14 cellular contexts compared by ENCODE assay signal in the genomic region with DNA sequence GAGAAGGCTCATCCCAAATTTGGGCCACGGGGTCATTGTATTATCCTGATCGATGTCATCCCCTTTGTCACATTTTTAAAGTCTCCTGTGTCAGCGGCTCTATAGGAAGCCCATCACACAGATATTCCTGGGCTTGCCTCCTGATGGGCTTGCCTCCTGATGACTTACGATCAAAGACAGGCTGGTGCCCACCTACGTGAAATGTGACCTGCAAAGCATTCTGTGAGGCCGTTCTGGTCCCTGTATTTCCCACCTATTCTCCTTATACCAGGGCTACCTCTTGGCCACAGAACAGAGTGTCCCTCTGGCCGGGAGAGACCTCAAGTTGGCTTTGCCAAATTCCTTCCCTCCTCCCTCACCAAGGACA.
DNase-seq lines count a peak whose midpoint lies in the region; ATAC-seq and TF ChIP-seq lines count a peak whose summit lies in the region.
"Had no signal": no experiment of that assay in that cellular context is flagged by ENCODE, and none has a peak within 500 bp of the region (broad histone marks: within the 10 kb centered on the region; RNA-seq: fewer than 3 reads in every experiment).

No MANE protein-coding gene starts in this region.

- no TSS peak for BruUV-seq in Calu3 (replicated peaks; lab: Mats Ljungman, UMichigan)

- peak; percentile 5 for ATAC-seq in left ventricle myocardium superior

- no peak overlapping the region for H2AK5ac ChIP-seq in neuronal stem cell (ENCODE audit: low read depth, low read length)

- peaks cover 72% of the 10 kb centered on the region for H3K27me3 Mint-ChIP-seq in Calu3 (ENCODE audit: unreplicated experiment)
- H3K27me3 Mint-ChIP-seq in brain = peaks cover 2% of the 10 kb centered on the region

- CTCF ChIA-PET in Calu3 (lab: Charles Lee) = interaction anchor here (0.6 kb wide), 2 partner anchors 36 to 127 kb away, joined by 3 to 5 read pairs; no protein-coding TSS in a partner anchor

- H3K27ac Mint-ChIP-seq in Calu3 (ENCODE audit: unreplicated experiment) (peak overlapping the region; percentile 36), brain (peak overlapping the region in 3 of 5 experiments; percentile 65 to 87 (median 76))
- H3K27ac Mint-ChIP-seq: CD4-positive, alpha-beta memory T cell had no signal

- H3K4me1 Mint-ChIP-seq in Calu3 (ENCODE audit: low read depth, unreplicated experiment) (peaks cover 25% of the 10 kb centered on the region), brain (peaks cover 96% of the 10 kb centered on the region)
- H3K4me1 Mint-ChIP-seq: CD4-positive, alpha-beta memory T cell had no signal

- no peak overlapping the region for H3K4ac ChIP-seq in neuronal stem cell (ENCODE audit: low read length)

- H3K18ac ChIP-seq in neuronal stem cell (ENCODE audit: low read length) = peak overlapping the region; percentile 15

- H2BK5ac ChIP-seq in neuronal stem cell (ENCODE audit: low read length) = no peak overlapping the region

- no peak overlapping the region for H2BK15ac ChIP-seq in neuronal stem cell (ENCODE audit: low read length)

- intact Hi-C loops in Calu3 (cut with micrococcal nuclease; ENCODE audit: unreplicated experiment) (no loop called here), left ventricle myocardium superior (cut with micrococcal nuclease) (no loop called here)

- TF ChIP-seq CTCF in Calu3 (IDR thresholded peaks at IDR 0.05; ENCODE audit: unreplicated experiment) = no peak
- no peak for TF ChIP-seq CTCF in brain (conservative IDR thresholded peaks at IDR 0.05)

- H3K9me3 ChIP-seq in neuronal stem cell (replicated peaks in 1 of 2; ENCODE audit: control insufficient read depth in 2 of 2, insufficient read depth in 1 of 2, low read depth in 1 of 2, low read length in 2 of 2) = no peaks in the 10 kb centered on the region

- H3K4me3 Mint-ChIP-seq in Calu3 (ENCODE audit: low read depth, unreplicated experiment) = no peak overlapping the region
- no peak overlapping the region for H3K4me3 Mint-ChIP-seq in brain
- H3K4me3 Mint-ChIP-seq: CD4-positive, alpha-beta memory T cell had no signal

- no peak overlapping the region for H4K91ac ChIP-seq in neuronal stem cell (ENCODE audit: low read depth, low read length, poor library complexity)

- H3K36me3 Mint-ChIP-seq in Calu3 (ENCODE audit: insufficient read depth, unreplicated experiment) (peaks cover 8% of the 10 kb centered on the region), brain (no peaks in the 10 kb centered on the region)
- H3K36me3 Mint-ChIP-seq: CD4-positive, alpha-beta memory T cell had no signal

- peaks cover 2% of the 10 kb centered on the region for H3K79me1 ChIP-seq in neuronal stem cell (ENCODE audit: low read depth, low read length)

- H2BK12ac ChIP-seq in neuronal stem cell (ENCODE audit: low read length) = no peak overlapping the region

- no CpG with 5 or more reads among the region's 7 CpGs for WGBS in neuronal stem cell (ENCODE audit: extremely low coverage in 2 of 2, insufficient read length in 2 of 2, insufficient replicate concordance in 1 of 2), 2 donors

- H3K14ac ChIP-seq in neuronal stem cell (ENCODE audit: low read length) = no peak overlapping the region

- no peaks in the 10 kb centered on the region for H3K36me3 ChIP-seq in neuronal stem cell (replicated peaks in 1 of 2; ENCODE audit: control insufficient read depth in 2 of 2, insufficient read depth in 2 of 2, low read length in 2 of 2)

- H2BK120ac ChIP-seq in neuronal stem cell (ENCODE audit: low read depth, low read length) = no peak overlapping the region

- H3K9me3 Mint-ChIP-seq in Calu3 (ENCODE audit: low read depth, unreplicated experiment) (no peaks in the 10 kb centered on the region), brain (no peaks in the 10 kb centered on the region)
- H3K9me3 Mint-ChIP-seq: CD4-positive, alpha-beta memory T cell had no signal

- H2AFZ ChIP-seq in neuronal stem cell (ENCODE audit: low read length) = no peak overlapping the region

- DNase-seq in Calu3 (no peak), left ventricle myocardium superior (no peak), neuronal stem cell (ENCODE audit: low spot score) (no peak), HT-29 (ENCODE audit: low spot score) (no peak), COLO668 (lab: John Stamatoyannopoulos, UW; ENCODE audit: unreplicated experiment) (no peak), SIG-M5 treated with dmso at 0.1 percent for 504 hours (lab: John Stamatoyannopoulos, UW; ENCODE audit: unreplicated experiment) (no peak)
- DNase-seq in stimulated activated naive CD4-positive, alpha-beta T cell treated with Interleukin-2 at 50 U/mL for 16 hours (lab: John Stamatoyannopoulos, UW) = no peak
- DNase-seq: CD4-positive, alpha-beta memory T cell; DMS 273 treated with DMSO at 0.1 percent for 48 hours; Kasumi-1; NCI-H1105 treated with DMSO at 0.1 percent for 48 hours; NCI-H187 treated with DMSO at 0.1 percent for 48 hours had no signal

- H3K4me1 ChIP-seq in neuronal stem cell (ENCODE audit: control insufficient read depth in 2 of 2, insufficient read depth in 1 of 2, low read depth in 1 of 2, low read length in 2 of 2) = peaks cover 3 to 17% of the 10 kb centered on the region in 2 donors

- H3K4me2 ChIP-seq in neuronal stem cell (ENCODE audit: insufficient read depth, low read length, poor library complexity, severe bottlenecking) = no peak overlapping the region

- no peak overlapping the region for H3K23ac ChIP-seq in neuronal stem cell (ENCODE audit: low read depth, low read length, poor library complexity)

- H3K27me3 ChIP-seq in neuronal stem cell (ENCODE audit: control insufficient read depth in 3 of 3, insufficient read depth in 3 of 3, low read depth in 1 of 3, low read length in 3 of 3) = no peaks in the 10 kb centered on the region

- H3K4me3 ChIP-seq in neuronal stem cell (ENCODE audit: low read length in 2 of 2) = no peak overlapping the region

- no peak overlapping the region for H3K27ac ChIP-seq in neuronal stem cell (replicated peaks; ENCODE audit: low read length)
- H3K27ac ChIP-seq: RWPE1 had no signal

- no peak overlapping the region for H4K8ac ChIP-seq in neuronal stem cell (ENCODE audit: low read depth, low read length)

- no peak overlapping the region for H3K9ac ChIP-seq in neuronal stem cell (ENCODE audit: low read depth, low read length, poor library complexity)
